9 cellular contexts compared by ENCODE assay signal in the genomic region with DNA sequence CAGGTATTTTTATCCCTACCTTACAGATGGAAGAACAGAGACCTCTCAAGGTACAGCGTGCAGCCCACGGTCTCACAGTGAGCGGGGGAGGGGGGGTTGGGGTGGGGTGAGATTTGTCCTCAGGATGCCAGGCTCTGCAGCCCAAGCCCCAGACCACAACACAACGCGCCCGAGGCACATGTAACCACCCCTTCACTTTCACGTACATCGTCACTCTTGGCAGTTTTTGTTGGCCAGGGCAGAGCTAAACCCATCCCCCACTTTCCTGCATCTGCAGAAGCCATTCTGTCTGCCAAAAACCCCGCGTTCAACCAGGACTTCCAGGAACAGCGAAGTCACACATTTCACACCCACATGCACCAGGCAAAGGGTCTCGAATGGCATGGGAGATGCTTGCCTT. TPM values are rescaled to one million over a fixed set of nuclear protein-coding genes. Genes with fewer than 3 reads are reported as not detected.
"Had no signal": no experiment of that assay in that cellular context is flagged by ENCODE, and none has a peak within 500 bp of the region (broad histone marks: within the 10 kb centered on the region; RNA-seq: fewer than 3 reads in every experiment).

No MANE protein-coding gene starts in this region.

- H3K27ac ChIP-seq: HL-60 had no signal

- FAIRE-seq: HepG2, HTR-8/SVneo, K562 had no signal

- H3K4me1 Mint-ChIP-seq: IgD-negative memory B cell had no signal

- ATAC-seq: HepG2, K562 had no signal

- H3K4me3 ChIP-seq: K562 had no signal

- H3K4me3 Mint-ChIP-seq: IgD-negative memory B cell had no signal

- H3K36me3 Mint-ChIP-seq: IgD-negative memory B cell had no signal

- H3K27ac Mint-ChIP-seq: IgD-negative memory B cell had no signal

- DNase-seq: IMR-90, KBM-7 had no signal

RNA-seq across cellular contexts. Expression of a gene that starts 9.4 kb away (rescaled TPM):
- total RNA-seq: HepG2, HT-29, HT1080, IMR-90, K562 had no signal
- polyA plus RNA-seq: HepG2, IgD-negative memory B cell, IMR-90, K562 had no signal
